Comparison of ENCODE assay signal across 21 cellular contexts in the genomic region with DNA sequence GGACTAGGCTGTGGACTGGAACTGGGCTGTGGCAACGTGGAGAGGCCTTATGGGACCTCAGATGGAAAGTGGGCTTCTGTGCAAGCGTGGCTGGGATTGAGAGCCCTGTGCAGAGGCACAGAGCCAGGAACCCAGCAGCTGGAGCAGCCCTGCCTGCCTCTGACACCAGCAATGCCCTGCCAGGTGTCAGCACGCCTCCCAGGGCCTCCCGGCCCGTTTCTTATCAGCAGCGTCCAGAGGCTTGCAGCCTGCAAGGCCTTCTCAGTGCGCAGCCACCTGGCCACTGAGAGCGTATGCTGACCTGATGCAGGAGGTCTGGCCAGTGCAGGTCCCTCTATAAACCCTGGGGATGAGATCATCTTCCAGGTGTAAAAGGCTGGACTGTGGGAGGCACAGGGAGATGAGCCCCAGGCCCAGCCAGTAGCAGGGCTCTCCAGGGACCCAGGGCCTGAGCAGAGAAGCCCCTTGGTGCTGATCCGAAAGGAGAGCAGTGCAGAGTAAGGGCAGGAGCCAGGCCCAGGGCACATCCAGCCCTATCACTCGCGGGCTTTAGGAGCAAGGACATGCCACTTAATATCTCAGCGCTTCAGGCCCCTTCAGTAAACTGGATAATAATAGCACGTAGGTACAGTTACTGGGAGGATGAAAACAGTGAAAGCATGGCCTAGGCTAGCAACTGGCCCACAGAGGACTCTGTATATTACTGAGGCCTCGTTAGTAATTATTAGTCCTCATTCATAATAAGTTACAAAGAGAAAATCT. TPM values are rescaled to one million over a fixed set of nuclear protein-coding genes. Genes with fewer than 3 reads are reported as not detected.
DNase-seq lines count a peak whose midpoint lies in the region; ATAC-seq and TF ChIP-seq lines count a peak whose summit lies in the region.
"Had no signal": no experiment of that assay in that cellular context is flagged by ENCODE, and none has a peak within 500 bp of the region (broad histone marks: within the 10 kb centered on the region; RNA-seq: fewer than 3 reads in every experiment).

No MANE protein-coding gene starts in this region.

- no peaks in the 10 kb centered on the region for H3K27me3 ChIP-seq in cardiac muscle cell
- H3K27me3 ChIP-seq in neuronal stem cell (ENCODE audit: control insufficient read depth in 3 of 3, insufficient read depth in 3 of 3, low read depth in 1 of 3, low read length in 3 of 3) = no peaks in the 10 kb centered on the region
- H3K27me3 ChIP-seq in vagina = no peaks in the 10 kb centered on the region
- H3K27me3 ChIP-seq: dorsolateral prefrontal cortex had no signal

- no peak for TF ChIP-seq POLR2A in vagina (IDR thresholded peaks at IDR 0.05)

- intact Hi-C loops in vagina (cut with DNase I) = no loop called here

- peaks cover 23% of the 10 kb centered on the region for H3K4me1 ChIP-seq in cardiac muscle cell (ENCODE audit: low read depth)
- no peaks in the 10 kb centered on the region for H3K4me1 ChIP-seq in neuronal stem cell (ENCODE audit: control insufficient read depth in 2 of 2, insufficient read depth in 1 of 2, low read depth in 1 of 2, low read length in 2 of 2)
- H3K4me1 ChIP-seq in vagina = no peaks in the 10 kb centered on the region
- H3K4me1 ChIP-seq: A549 had no signal

- H3K4ac ChIP-seq in neuronal stem cell (ENCODE audit: low read length) = peak overlapping the region; percentile 7

- no peak overlapping the region for H2BK12ac ChIP-seq in neuronal stem cell (ENCODE audit: low read length)

- ATAC-seq in activated CD4-positive, CD25-positive, alpha-beta regulatory T cell treated with anti-CD3 and anti-CD28 coated beads, Interleukin-2, amount 50 U/mL, for 24 hours = no peak
- ATAC-seq in HG02938 (IDR thresholded peaks at IDR 0.05; ENCODE audit: unreplicated experiment) = no peak
- ATAC-seq: A549, left colon, PC-3 had no signal

- H3K36me3 ChIP-seq in cardiac muscle cell (no peaks in the 10 kb centered on the region), neuronal stem cell (replicated peaks in 1 of 2; ENCODE audit: control insufficient read depth in 2 of 2, insufficient read depth in 2 of 2, low read length in 2 of 2) (no peaks in the 10 kb centered on the region), vagina (no peaks in the 10 kb centered on the region)

- no CpG with 5 or more reads among the region's 14 CpGs for WGBS in neuronal stem cell (ENCODE audit: extremely low coverage in 2 of 2, insufficient read length in 2 of 2, insufficient replicate concordance in 1 of 2), 2 donors

- H4K91ac ChIP-seq in neuronal stem cell (ENCODE audit: low read depth, low read length, poor library complexity) = peak overlapping the region; percentile 11

- no peak for TF ChIP-seq CTCF in cardiac muscle cell (IDR thresholded peaks at IDR 0.05; ENCODE audit: low read depth, low read length)
- TF ChIP-seq CTCF in vagina (IDR thresholded peaks at IDR 0.05) = no peak
- no peak for TF ChIP-seq CTCF in GM13977 (IDR thresholded peaks at IDR 0.05; ENCODE audit: extremely low read depth, insufficient read depth, missing control alignments)

- no peak overlapping the region for H4K8ac ChIP-seq in neuronal stem cell (ENCODE audit: low read depth, low read length)

- in situ Hi-C loops in GM13977 (cut with MboI; ENCODE audit: low pct_unique_long_range_greater_than_20kb, low sequenced_read_pairs, unreplicated experiment) = no loop called here

- H3K14ac ChIP-seq in neuronal stem cell (ENCODE audit: low read length) = peak overlapping the region; percentile 86

- peak overlapping the region; percentile 24 for H2AK5ac ChIP-seq in neuronal stem cell (ENCODE audit: low read depth, low read length)

- H3K9me3 ChIP-seq in cardiac muscle cell (ENCODE audit: low read depth) = no peaks in the 10 kb centered on the region
- H3K9me3 ChIP-seq in neuronal stem cell (replicated peaks in 1 of 2; ENCODE audit: control insufficient read depth in 2 of 2, insufficient read depth in 1 of 2, low read depth in 1 of 2, low read length in 2 of 2) = no peaks in the 10 kb centered on the region
- no peaks in the 10 kb centered on the region for H3K9me3 ChIP-seq in vagina
- H3K9me3 ChIP-seq: A549 had no signal

- no peak overlapping the region for H3K4me2 ChIP-seq in neuronal stem cell (ENCODE audit: insufficient read depth, low read length, poor library complexity, severe bottlenecking)
- H3K4me2 ChIP-seq: A549 had no signal

- no peak overlapping the region for H3K18ac ChIP-seq in neuronal stem cell (ENCODE audit: low read length)

- DNase-seq in activated CD4-positive, CD25-positive, alpha-beta regulatory T cell treated with anti-CD3 and anti-CD28 coated beads, Interleukin-2, amount 50 U/mL, for 72 hours = peak; percentile 17
- DNase-seq in cardiac muscle cell (ENCODE audit: low read depth in 1 of 2, low spot score in 1 of 2) = peak in 1 of 2 donors; percentile 53
- DNase-seq in neuronal stem cell (ENCODE audit: low spot score) = no peak
- peak; percentile 56 to 79 for DNase-seq in vagina (ENCODE audit: extremely low spot score in 2 of 2)
- no peak for DNase-seq in NCI-H146 (lab: John Stamatoyannopoulos, UW)
- DNase-seq in GM13977 (ENCODE audit: low spot score) = no peak
- DNase-seq: activated naive CD4-positive, alpha-beta T cell; Kasumi-1; left colon; NCI-H187; NCI-H524; PC-3 had no signal

- no peak overlapping the region for H2AFZ ChIP-seq in neuronal stem cell (ENCODE audit: low read length)

- H2BK5ac ChIP-seq in neuronal stem cell (ENCODE audit: low read length) = no peak overlapping the region

- H3K4me3 ChIP-seq in cardiac muscle cell (no peak overlapping the region), neuronal stem cell (ENCODE audit: low read length in 2 of 2) (no peak overlapping the region), vagina (no peak overlapping the region)
- H3K4me3 ChIP-seq: A549, dorsolateral prefrontal cortex had no signal

- H2BK15ac ChIP-seq in neuronal stem cell (ENCODE audit: low read length) = no peak overlapping the region

- peak overlapping the region; percentile 15 for H3K27ac ChIP-seq in cardiac muscle cell
- no peak overlapping the region for H3K27ac ChIP-seq in neuronal stem cell (replicated peaks; ENCODE audit: low read length)
- no peak overlapping the region for H3K27ac ChIP-seq in vagina
- H3K27ac ChIP-seq: A549, dorsolateral prefrontal cortex, VCaP had no signal

- no peak overlapping the region for H2BK120ac ChIP-seq in neuronal stem cell (ENCODE audit: low read depth, low read length)

- peak overlapping the region; percentile 17 for H3K9ac ChIP-seq in neuronal stem cell (ENCODE audit: low read depth, low read length, poor library complexity)

- no peaks in the 10 kb centered on the region for H3K79me1 ChIP-seq in neuronal stem cell (ENCODE audit: low read depth, low read length)

- peak overlapping the region; percentile 70 for H3K23ac ChIP-seq in neuronal stem cell (ENCODE audit: low read depth, low read length, poor library complexity)

RNA-seq across cellular contexts. Expression of a gene that starts 38.8 kb away (rescaled TPM):
- total RNA-seq in cardiac muscle cell (not detected in 2 replicates), vagina (not detected)
- polyA plus RNA-seq in cardiac muscle cell = not detected in 2 replicates
- not detected for polyA plus RNA-seq in neuronal stem cell (2013, experiment 1 of 2)
- polyA plus RNA-seq in neuronal stem cell (2013, experiment 2 of 2) = not detected
- total RNA-seq: CD4-positive, alpha-beta memory T cell; fibroblast of lung; left colon; myocyte; PC-3; temporal lobe had no signal
- polyA plus RNA-seq: CD4-positive, alpha-beta memory T cell; fibroblast of lung had no signal

Comparison
In these comparisons a context has a peak if more than half of its experiments do, and no peak if none do; other contexts are left out.
1. DNase-seq: peak in activated CD4-positive, CD25-positive, alpha-beta regulatory T cell treated with anti-CD3 and anti-CD28 coated beads, Interleukin-2, amount 50 U/mL, for 72 hours (single experiment) and vagina (2 of 2); none in neuronal stem cell (single experiment), NCI-H146 (single experiment) and GM13977 (single experiment).